12 cellular contexts compared by ENCODE assay signal in the genomic region with DNA sequence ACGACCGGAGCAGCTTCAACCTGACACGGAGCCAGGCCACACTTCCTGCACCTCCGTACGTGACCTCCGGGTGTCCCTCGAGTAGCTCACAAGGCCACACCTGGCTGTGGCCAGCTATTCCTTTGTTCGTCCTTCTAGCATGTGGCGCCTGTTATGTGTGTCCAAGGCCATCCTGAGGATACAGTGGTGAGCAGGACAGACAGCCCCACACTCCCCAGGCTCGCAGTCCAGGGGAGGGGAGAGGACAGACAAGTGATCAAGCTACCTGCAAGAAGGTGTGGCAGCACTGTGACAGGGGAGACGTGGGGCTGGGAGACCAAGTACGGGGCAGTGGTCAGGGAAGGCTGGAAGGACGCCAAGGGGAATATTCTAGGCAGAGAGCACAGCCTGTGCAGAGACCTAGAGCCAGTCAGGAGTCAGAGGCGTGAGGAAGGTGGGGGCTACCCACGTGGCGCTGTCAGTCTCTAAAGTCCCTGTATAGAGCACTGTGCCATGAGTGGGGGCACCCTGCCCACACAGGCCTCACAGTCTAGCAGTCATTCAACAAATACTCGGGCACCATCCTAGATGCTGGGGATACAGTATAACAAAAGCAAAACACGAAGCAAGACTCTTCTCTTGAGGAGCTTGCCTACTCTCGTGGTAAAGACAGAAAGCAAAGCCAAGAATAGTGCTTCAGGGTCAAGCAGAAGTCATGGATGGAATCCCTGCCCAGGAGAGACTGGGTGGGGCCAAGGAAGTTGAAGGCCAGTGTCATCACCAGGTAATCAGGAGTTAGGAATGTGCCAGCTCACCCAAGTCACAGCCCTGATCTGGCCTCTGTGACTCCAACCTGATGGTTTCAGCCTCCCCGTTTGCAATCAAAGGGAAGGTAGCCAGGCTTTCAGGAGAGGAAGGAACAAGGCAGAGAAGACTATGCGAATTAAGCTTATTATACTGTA. TPM values are rescaled to one million over a fixed set of nuclear protein-coding genes. Genes with fewer than 3 reads are reported as not detected.
A peak's percentile ranks its signal among the peaks of the same experiment; 100 is the strongest.
DNase-seq lines count a peak whose midpoint lies in the region; ATAC-seq, FAIRE-seq and TF ChIP-seq lines count a peak whose summit lies in the region.
"Had no signal": no experiment of that assay in that cellular context is flagged by ENCODE, and none has a peak within 500 bp of the region (broad histone marks: within the 10 kb centered on the region; RNA-seq: fewer than 3 reads in every experiment).

No MANE protein-coding gene starts in this region.

- TF ChIP-seq POLR2A in K562 (conservative IDR thresholded peaks at IDR 0.05) (no peak), right lobe of liver (IDR thresholded peaks at IDR 0.05) (no peak)

- H3K4me1 ChIP-seq in BLaER1 treated with 17β-estradiol and CSF1 and Interleukin-3, amounts not matched to agents 10 nM and 100 nM = peaks cover 25 to 60% (median 44%) of the 10 kb centered on the region in 10 experiments
- H3K4me1 ChIP-seq in K562 (replicated peaks in 1 of 2; ENCODE audit: control insufficient read depth in 2 of 2, insufficient read depth in 2 of 2, low read length in 2 of 2) = peaks cover 12 to 56% of the 10 kb centered on the region in 2 experiments; a peak in 4 of 5 replicates
- H3K4me1 ChIP-seq in right lobe of liver = peaks cover 0 to 8% (median 3%) of the 10 kb centered on the region in 4 donors
- H3K4me1 ChIP-seq: ascending aorta had no signal

- TF ChIP-seq EP300 in K562 (IDR thresholded peaks at IDR 0.05; ENCODE audit: low read length) = no peak

- H3K36me3 ChIP-seq in BLaER1 treated with 17β-estradiol and CSF1 and Interleukin-3, amounts not matched to agents 10 nM and 100 nM = no peaks in the 10 kb centered on the region
- peaks cover 30% of the 10 kb centered on the region; the same call in 2 of the 3 replicates for H3K36me3 ChIP-seq in K562 (ENCODE audit: control insufficient read depth, insufficient read depth, low read length)
- H3K36me3 ChIP-seq in right lobe of liver = no peaks in the 10 kb centered on the region
- H3K36me3 ChIP-seq: ascending aorta had no signal

- H4K20me1 ChIP-seq in BLaER1 treated with 17β-estradiol and CSF1 and Interleukin-3, amounts not matched to agents 10 nM and 100 nM = no peaks in the 10 kb centered on the region
- H4K20me1 ChIP-seq in K562 (replicated peaks; ENCODE audit: control insufficient read depth, insufficient read depth, low read length) = 0 out of 2 replicates have a peak, but pooled peaks cover 11% of the 10 kb centered on the region

- H3K4me2 ChIP-seq in BLaER1 treated with 17β-estradiol and CSF1 and Interleukin-3, amounts not matched to agents 10 nM and 100 nM = peak overlapping the region in 10 of 11 experiments; percentile 8 to 68 (median 40); a peak in 16 of 22 replicates
- H3K4me2 ChIP-seq in K562 (ENCODE audit: insufficient read depth, low read length) = no peak overlapping the region

- CTCF ChIA-PET in K562 (lab: Yijun Ruan, JAX; ENCODE audit: low intra/inter-chr PET ratio) = no interaction called here

- peak; percentile 85 for DNase-seq in HT-29 (ENCODE audit: low spot score)
- DNase-seq in K562 (ENCODE audit: extremely low read depth in 1 of 4, low spot score in 3 of 4) = peak; percentile 48 to 78 (median 65)
- peak in 1 of 3 donors; percentile 57 for DNase-seq in right lobe of liver
- no peak for DNase-seq in stimulated activated CD4-positive, alpha-beta T cell treated with anti-CD3 and anti-CD28 coated beads, Interleukin-1b, Interleukin-23, amount 100 ng/mL, for 48 hours
- no peak for DNase-seq in NCI-H526 treated with DMSO at 0.1 percent for 48 hours (lab: John Stamatoyannopoulos, UW)
- DNase-seq in NCI-H2107 treated with DMSO at 0.1 percent for 48 hours (lab: John Stamatoyannopoulos, UW; ENCODE audit: unreplicated experiment) = no peak
- DNase-seq in GF-D8 (lab: John Stamatoyannopoulos, UW) = no peak
- DNase-seq: activated CD4-positive, alpha-beta T cell treated with anti-CD3 and anti-CD28 coated beads, Interleukin-2, amount 10 ng/mL, durations not matched to agents 24 days and 14 days; NCI-H1092 treated with DMSO at 0.1 percent for 48 hours; substantia nigra had no signal

- WGBS in K562 (ENCODE audit: insufficient coverage, low coverage, missing lambda C conversion rate) = 68% methylated on average over 20 of the region's 21 CpGs
- WGBS in right lobe of liver (ENCODE audit: insufficient coverage, low coverage, low lambda C conversion rate, missing lambda C conversion rate) = 77% methylated on average over 15 of the region's 21 CpGs

- TF ChIP-seq CTCF in K562 (IDR thresholded peaks at IDR 0.05 in 2 of 3, conservative IDR thresholded peaks at IDR 0.05 in 1 of 3; ENCODE audit: insufficient read depth in 2 of 3, low read depth in 1 of 3, low read length in 3 of 3) = peak; percentile 52 to 63 (median 60)
- TF ChIP-seq CTCF in right lobe of liver (IDR thresholded peaks at IDR 0.05) = peak in 2 of 4 donors; percentile 17 to 38

- H3K27ac ChIP-seq in BLaER1 treated with 17β-estradiol and CSF1 and Interleukin-3, amounts not matched to agents 10 nM and 100 nM = no peak overlapping the region
- H3K27ac ChIP-seq in K562 (ENCODE audit: extremely low read depth, low read depth, low read length) (no peak overlapping the region), right lobe of liver (no peak overlapping the region)
- H3K27ac ChIP-seq: ascending aorta had no signal

- peaks cover 91% of the 10 kb centered on the region for H3K79me2 ChIP-seq in K562 (ENCODE audit: control insufficient read depth, insufficient read depth, low read length)

- H3K4me3 ChIP-seq in BLaER1 treated with 17β-estradiol and CSF1 and Interleukin-3, amounts not matched to agents 10 nM and 100 nM = no peak overlapping the region
- no peak overlapping the region for H3K4me3 ChIP-seq in K562
- no peak overlapping the region for H3K4me3 ChIP-seq in right lobe of liver
- H3K4me3 ChIP-seq: ascending aorta had no signal

- POLR2A ChIA-PET in K562 (lab: Yijun Ruan, JAX) = interaction anchor here (0.6 to 2.0 kb wide), 7 partner anchors 10 to 300 kb away, joined by 3 to 9 read pairs (median 3); no protein-coding TSS in a partner anchor

- H3K9me1 ChIP-seq in K562 (ENCODE audit: control insufficient read depth, insufficient read depth, low read length) = no peaks in the 10 kb centered on the region

- H3K9me3 ChIP-seq in BLaER1 treated with 17β-estradiol and CSF1 and Interleukin-3, amounts not matched to agents 10 nM and 100 nM (replicated peaks in 1 of 11) = no peaks in the 10 kb centered on the region
- H3K9me3 ChIP-seq in K562 (replicated peaks; ENCODE audit: control insufficient read depth, insufficient read depth, low read depth, low read length) = no peaks in the 10 kb centered on the region
- no peaks in the 10 kb centered on the region for H3K9me3 ChIP-seq in right lobe of liver
- H3K9me3 ChIP-seq: ascending aorta had no signal

- in situ Hi-C loops in K562 (cut with MboI) = no loop called here

- H3K27me3 ChIP-seq in BLaER1 treated with 17β-estradiol and CSF1 and Interleukin-3, amounts not matched to agents 10 nM and 100 nM = no peaks in the 10 kb centered on the region
- no peaks in the 10 kb centered on the region for H3K27me3 ChIP-seq in K562 (ENCODE audit: control insufficient read depth in 2 of 2, insufficient read depth in 2 of 2, low read length in 2 of 2)
- H3K27me3 ChIP-seq in right lobe of liver = no peaks in the 10 kb centered on the region
- H3K27me3 ChIP-seq: ascending aorta had no signal

- peak; percentile 80 for FAIRE-seq in K562 (lab: Jason Lieb, UNC)

- intact Hi-C loops in K562 (cut with micrococcal nuclease) = loop anchor here (2.0 kb wide), 1 partner anchor 105 kb away; no protein-coding TSS in a partner anchor
- intact Hi-C loops in right lobe of liver (cut with DNase I) = no loop called here

- peak overlapping the region; percentile 70 for H2AFZ ChIP-seq in K562 (ENCODE audit: low read depth, low read length)

- BruUV-seq in K562 (replicated peaks; lab: Mats Ljungman, UMichigan) = no TSS peak

- H3K9ac ChIP-seq in BLaER1 treated with 17β-estradiol and CSF1 and Interleukin-3, amounts not matched to agents 10 nM and 100 nM = no peak overlapping the region
- peak overlapping the region in 1 of 2 experiments; percentile 84; a peak in 2 of 4 replicates for H3K9ac ChIP-seq in K562 (ENCODE audit: insufficient read depth in 1 of 2, low read depth in 2 of 2, low read length in 2 of 2)

- ATAC-seq in K562 = peak; percentile 77
- peak; percentile 54 to 75 (median 64) for ATAC-seq in right lobe of liver

- TF ChIP-seq RAD21 in K562 (CRISPR knock-in tag; conservative IDR thresholded peaks at IDR 0.05 in 1 of 2, IDR thresholded peaks at IDR 0.05 in 1 of 2) = peak in 1 of 2 experiments; percentile 60; a peak in 2 of 4 replicates

TF ChIP-seq in K562, 482 proteins besides CTCF, POLR2A, EP300 and RAD21 (continues in another document):
- TF ChIP-seq ZNF76 (CRISPR knock-in tag; IDR thresholded peaks at IDR 0.05; ENCODE audit: borderline replicate concordance) (no peak), ATF7 (IDR thresholded peaks at IDR 0.05) (no peak), ZNF175 (CRISPR knock-in tag; IDR thresholded peaks at IDR 0.05; ENCODE audit: low read depth) (no peak)

RNA-seq across cellular contexts. Expression of a gene that starts 58.6 kb away (rescaled TPM):
- 56.9 and 58.8 TPM in 2 replicates for total RNA-seq in HT-29 (2014; rRNA removed; shearing (Covaris generic))
- 2.9 and 5.1 TPM in 2 replicates for total RNA-seq in K562 (2011; cell fraction: chromatin; rRNA removed; ENCODE audit: low replicate concordance)
- 4.3 and 5.7 TPM in 2 replicates for total RNA-seq in K562 (2011; cell fraction: nucleolus; rRNA removed)
- total RNA-seq in K562 (2011; cell fraction: nucleoplasm; rRNA removed) = 3.2 and 4.5 TPM in 2 replicates
- 14.8 and 18.2 TPM in 2 replicates for total RNA-seq in K562 (2014; rRNA removed)
- 2.2 and 2.3 TPM in 2 replicates for total RNA-seq in K562 (2014; rRNA removed; fragmentation: Illumina TruSeq; extraction: Trizol)
- 1.4 and 1.7 TPM in 2 replicates for total RNA-seq in K562 (2015; rRNA removed; fragmentation: Illumina TruSeq; extraction: Trizol)
- 14.3 and 14.5 TPM in 2 replicates for total RNA-seq in K562 (2021)
- polyA plus RNA-seq in K562 (2011; rRNA removed) = 3.7 and 6.7 TPM in 2 replicates
- 2.2 and 8.3 TPM in 2 replicates for polyA plus RNA-seq in K562 (2011; cell fraction: cytosol; rRNA removed)
- polyA plus RNA-seq in K562 (2011; cell fraction: nucleus; rRNA removed) = 4.4 and 6.0 TPM in 2 replicates
- 3.5 and 5.6 TPM in 2 replicates for polyA plus RNA-seq in K562 (2012)
- 2.9 and 4.9 TPM in 2 replicates for polyA plus RNA-seq in K562 (2014; fragmentation: Illumina TruSeq; extraction: Trizol)
- polyA plus RNA-seq in K562 (2014; fragmentation: Nextera tagmentation; extraction: Ambion mirVana) = 1 to 10 TPM in 1 of 2 experiments, under 1 TPM in 1; 0.62 to 1.3 TPM
- polyA plus RNA-seq in K562 (2014; rRNA removed) = 5.1 and 8.1 TPM in 2 replicates
- 3.2 TPM in 2 replicates for polyA minus RNA-seq in K562 (2011; rRNA and poly(A)+ RNA removed)
- 2.2 and 4.3 TPM in 2 replicates for polyA minus RNA-seq in K562 (2011; cell fraction: cytosol; rRNA and poly(A)+ RNA removed)
- 3.2 and 4.1 TPM in 2 replicates for polyA minus RNA-seq in K562 (2011; cell fraction: nucleus; rRNA and poly(A)+ RNA removed)
- 10 to 100 TPM; 24.5 to 65.9 (median 26.8) TPM for total RNA-seq in right lobe of liver

Comparison
In these comparisons a context has a peak if more than half of its experiments do, and no peak if none do; other contexts are left out.
1. DNase-seq: peak in HT-29 (single experiment) and K562 (4 of 4); none in stimulated activated CD4-positive, alpha-beta T cell treated with anti-CD3 and anti-CD28 coated beads, Interleukin-1b, Interleukin-23, amount 100 ng/mL, for 48 hours (single experiment), NCI-H526 treated with DMSO at 0.1 percent for 48 hours (single experiment), NCI-H2107 treated with DMSO at 0.1 percent for 48 hours (single experiment) and GF-D8 (single experiment).